ENCODE assay signal across 31 cellular contexts in the genomic region with DNA sequence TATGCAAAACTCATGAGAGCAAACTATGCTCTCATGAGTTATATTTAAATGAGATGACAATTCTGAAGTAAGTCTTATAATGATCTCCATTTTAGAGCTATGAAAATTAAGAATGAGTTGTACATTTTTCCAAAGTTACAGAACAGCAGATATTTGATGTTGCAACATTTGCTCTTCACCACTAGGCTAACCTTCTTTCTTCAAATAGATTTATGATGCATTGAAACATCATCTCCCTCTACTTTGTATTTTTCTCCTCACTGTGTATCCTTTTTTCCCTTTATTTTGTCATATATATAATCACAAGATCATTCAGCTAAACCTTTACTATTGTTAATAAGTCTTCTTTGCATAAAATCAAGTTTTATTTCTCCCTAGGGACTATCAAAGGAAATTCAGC.
"Had no signal": no experiment of that assay in that cellular context is flagged by ENCODE, and none has a peak within 500 bp of the region (broad histone marks: within the 10 kb centered on the region; RNA-seq: fewer than 3 reads in every experiment).

No MANE protein-coding gene starts in this region.

- H3K27me3 Mint-ChIP-seq: activated CD4-positive, alpha-beta T cell treated with anti-CD3 and anti-CD28 coated beads for 36 hours; activated CD4-positive, alpha-beta T cell treated with anti-CD3 and anti-CD28 coated beads, Interleukin-2, amount 10 ng/mL, durations not matched to agents 7 days and 5 days; activated naive CD4-positive, alpha-beta T cell treated with anti-CD3 and anti-CD28 coated beads, Interleukin-2, amount 10 ng/mL, durations not matched to agents 7 days and 5 days; activated naive CD8-positive, alpha-beta T cell; activated naive CD8-positive, alpha-beta T cell treated with anti-CD3 and anti-CD28 coated beads, Interleukin-2, amount 50 U/mL, for 24 hours had no signal

- H3K4me2 ChIP-seq: SK-N-SH had no signal

- H3K4me3 Mint-ChIP-seq: activated CD4-positive, alpha-beta T cell treated with anti-CD3 and anti-CD28 coated beads for 36 hours; activated CD4-positive, alpha-beta T cell treated with anti-CD3 and anti-CD28 coated beads, Interleukin-2, amount 10 ng/mL, durations not matched to agents 7 days and 5 days; activated CD8-positive, alpha-beta T cell treated with anti-CD3 and anti-CD28 coated beads, Interleukin-2, amount 10 ng/mL, durations not matched to agents 7 days and 5 days; activated naive CD4-positive, alpha-beta T cell treated with anti-CD3 and anti-CD28 coated beads, Interleukin-2, amount 10 ng/mL, durations not matched to agents 7 days and 5 days; activated naive CD8-positive, alpha-beta T cell; activated naive CD8-positive, alpha-beta T cell treated with anti-CD3 and anti-CD28 coated beads, Interleukin-2, amount 50 U/mL, for 24 hours; activated T-cell treated with anti-CD3 and anti-CD28 coated beads, Interleukin-2, amount 50 U/mL, for 4 hours; activated T-helper 1 cell treated with anti-CD3 and anti-CD28 coated beads, Interleukin-12 subunit alpha, Interleukin-12 subunit beta, Interleukin-2, Interleukin-4 antibody, amounts not matched to agents 30 ng/mL and 10 ng/mL and 1 ng/mL, durations not matched to agents 14 hours and 24 hours and 36 hours; brain; T-helper 1 cell treated with Interleukin-12 subunit alpha and Interleukin-12 subunit beta and Interleukin-4 antibody, amounts not matched to agents 30 μg/mL and 1 μg/mL, for 36 hours; T-helper 2 cell treated with Interferon-gamma antibody and Interleukin-4, amounts not matched to agents 5 μg/mL and 100 μg/mL, for 36 hours; WTC11 had no signal

- H3K4me1 Mint-ChIP-seq: activated CD4-positive, alpha-beta T cell treated with anti-CD3 and anti-CD28 coated beads for 36 hours; activated CD4-positive, alpha-beta T cell treated with anti-CD3 and anti-CD28 coated beads, Interleukin-2, amount 10 ng/mL, durations not matched to agents 7 days and 5 days; activated naive CD4-positive, alpha-beta T cell treated with anti-CD3 and anti-CD28 coated beads, Interleukin-2, amount 10 ng/mL, durations not matched to agents 7 days and 5 days; activated naive CD8-positive, alpha-beta T cell treated with anti-CD3 and anti-CD28 coated beads, Interleukin-2, amount 50 U/mL, for 24 hours; brain had no signal

- H3K36me3 Mint-ChIP-seq: activated naive CD4-positive, alpha-beta T cell treated with anti-CD3 and anti-CD28 coated beads, Interleukin-2, amount 10 ng/mL, durations not matched to agents 7 days and 5 days; activated naive CD8-positive, alpha-beta T cell; brain; WTC11 had no signal

- H3K4me3 ChIP-seq: SJSA1 had no signal

- DNase-seq: activated CD4-positive, alpha-beta T cell treated with anti-CD3 and anti-CD28 coated beads for 36 hours; activated CD4-positive, alpha-beta T cell treated with anti-CD3 and anti-CD28 coated beads, Interleukin-2, amount 10 ng/mL, durations not matched to agents 7 days and 5 days; activated CD4-positive, alpha-beta T cell treated with anti-CD3 and anti-CD28 coated beads, Interleukin-2, amount 50 U/mL, for 48 hours; activated CD8-positive, alpha-beta T cell treated with anti-CD3 and anti-CD28 coated beads, Interleukin-2, amount 10 ng/mL, durations not matched to agents 7 days and 5 days; activated naive CD4-positive, alpha-beta T cell treated with anti-CD3 and anti-CD28 coated beads, Interleukin-2, amount 10 ng/mL, durations not matched to agents 7 days and 5 days; activated naive CD8-positive, alpha-beta T cell treated with anti-CD3 and anti-CD28 coated beads, Interleukin-2, amount 50 U/mL, for 24 hours; activated T-cell treated with anti-CD3 and anti-CD28 coated beads for 4 hours; activated T-cell treated with anti-CD3 and anti-CD28 coated beads, Interleukin-2, amount 50 U/mL, for 4 hours; anterior cingulate cortex; caudate nucleus; cerebellar nuclear complex; Karpas-422; KBM-7; NCI-H1105; NCI-H1417 treated with DMSO at 0.1 percent for 48 hours; NCI-H1930; NCI-H2081 treated with DMSO at 0.1 percent for 48 hours; NCI-H2171; NCI-H510A treated with DMSO at 0.1 percent for 48 hours; NCI-H526 treated with DMSO at 0.1 percent for 48 hours; SHP77 treated with DMSO at 0.1 percent for 48 hours; SK-N-SH had no signal

- H3K27ac ChIP-seq: SJSA1 had no signal

- H3K9ac ChIP-seq: SK-N-SH had no signal

- H3K9me3 ChIP-seq: SJSA1, SK-N-SH had no signal

- H3K27me3 ChIP-seq: SJSA1 had no signal

- H3K9me3 Mint-ChIP-seq: T-helper 1 cell treated with Interleukin-12 subunit alpha and Interleukin-12 subunit beta and Interleukin-4 antibody, amounts not matched to agents 30 μg/mL and 1 μg/mL, for 36 hours; WTC11 had no signal

- H3K27ac Mint-ChIP-seq: activated CD4-positive, alpha-beta T cell treated with anti-CD3 and anti-CD28 coated beads for 36 hours; activated CD4-positive, alpha-beta T cell treated with anti-CD3 and anti-CD28 coated beads, Interleukin-2, amount 10 ng/mL, durations not matched to agents 7 days and 5 days; activated CD8-positive, alpha-beta T cell treated with anti-CD3 and anti-CD28 coated beads, Interleukin-2, amount 10 ng/mL, durations not matched to agents 7 days and 5 days; activated naive CD4-positive, alpha-beta T cell treated with anti-CD3 and anti-CD28 coated beads, Interleukin-2, amount 10 ng/mL, durations not matched to agents 7 days and 5 days; activated naive CD8-positive, alpha-beta T cell; activated naive CD8-positive, alpha-beta T cell treated with anti-CD3 and anti-CD28 coated beads, Interleukin-2, amount 50 U/mL, for 24 hours; activated T-helper 1 cell treated with anti-CD3 and anti-CD28 coated beads, Interleukin-12 subunit alpha, Interleukin-12 subunit beta, Interleukin-2, Interleukin-4 antibody, amounts not matched to agents 30 ng/mL and 10 ng/mL and 1 ng/mL, durations not matched to agents 14 hours and 24 hours and 36 hours; brain; T-helper 1 cell treated with Interleukin-12 subunit alpha and Interleukin-12 subunit beta and Interleukin-4 antibody, amounts not matched to agents 30 μg/mL and 1 μg/mL, for 36 hours; T-helper 2 cell treated with Interferon-gamma antibody and Interleukin-4, amounts not matched to agents 5 μg/mL and 100 μg/mL, for 36 hours; WTC11 had no signal

- ATAC-seq: activated CD4-positive, alpha-beta T cell treated with anti-CD3 and anti-CD28 coated beads for 36 hours; activated CD4-positive, CD25-positive, alpha-beta regulatory T cell treated with anti-CD3 and anti-CD28 coated beads, Interleukin-2, amount 50 U/mL, for 24 hours; activated CD8-positive, alpha-beta T cell treated with anti-CD3 and anti-CD28 coated beads, Interleukin-2, amount 10 ng/mL, durations not matched to agents 7 days and 5 days; activated naive CD8-positive, alpha-beta T cell treated with anti-CD3 and anti-CD28 coated beads, Interleukin-2, amount 50 U/mL, for 24 hours; activated T-cell treated with anti-CD3 and anti-CD28 coated beads, Interleukin-2, amount 50 U/mL, for 4 hours; Panc1; WTC11 had no signal

- H3K4me1 ChIP-seq: SJSA1 had no signal

- H3K36me3 ChIP-seq: SJSA1 had no signal
